In genomic region chr11:19777032-19777341, GRCh38 we compare ENCODE assay signal across 9 cellular contexts.
DNase-seq lines count a peak whose midpoint lies in the region; ATAC-seq and TF ChIP-seq lines count a peak whose summit lies in the region.
"Had no signal": no experiment of that assay in that cellular context is flagged by ENCODE, and none has a peak within 500 bp of the region (broad histone marks: within the 10 kb centered on the region; RNA-seq: fewer than 3 reads in every experiment).

No MANE protein-coding gene starts in this region.

- H3K4me1 Mint-ChIP-seq in Calu3 (ENCODE audit: low read depth, unreplicated experiment) (peaks cover 38% of the 10 kb centered on the region), progenitor cell of endocrine pancreas (ENCODE audit: low read depth) (peaks cover 39% of the 10 kb centered on the region)

- peak; percentile 47 for DNase-seq in Calu3
- DNase-seq in NCI-H146 (lab: John Stamatoyannopoulos, UW), result peak; percentile 71
- DNase-seq in fibroblast of the aortic adventitia (ENCODE audit: low read depth), result no peak
- peak; percentile 32 for DNase-seq in progenitor cell of endocrine pancreas (ENCODE audit: low spot score, unreplicated experiment)
- no peak for DNase-seq in posterior vena cava (ENCODE audit: low spot score)
- DNase-seq in Ammon's horn (ENCODE audit: low spot score), result no peak

- H3K4me3 Mint-ChIP-seq in Calu3 (ENCODE audit: low read depth, unreplicated experiment) (peak overlapping the region; percentile 72), progenitor cell of endocrine pancreas (ENCODE audit: low read depth) (peak overlapping the region; percentile 82)

- TF ChIP-seq CTCF in Calu3 (IDR thresholded peaks at IDR 0.05; ENCODE audit: unreplicated experiment) (no peak), fibroblast of the aortic adventitia (IDR thresholded peaks at IDR 0.05; ENCODE audit: insufficient read depth, low read length) (no peak), progenitor cell of endocrine pancreas (IDR thresholded peaks at IDR 0.05; ENCODE audit: unreplicated experiment) (no peak)

- H3K27me3 Mint-ChIP-seq in Calu3 (ENCODE audit: unreplicated experiment) (no peaks in the 10 kb centered on the region), progenitor cell of endocrine pancreas (peaks cover 17% of the 10 kb centered on the region)

- no peaks in the 10 kb centered on the region for H3K9me3 Mint-ChIP-seq in Calu3 (ENCODE audit: low read depth, unreplicated experiment)
- no peaks in the 10 kb centered on the region for H3K9me3 Mint-ChIP-seq in progenitor cell of endocrine pancreas (ENCODE audit: low read depth)
- H3K9me3 Mint-ChIP-seq: central memory CD8-positive, alpha-beta T cell had no signal

- intact Hi-C loops in Calu3 (cut with micrococcal nuclease; ENCODE audit: unreplicated experiment) (loop anchor here (2.0 kb wide), 1 partner anchor 24 kb away; no protein-coding TSS in a partner anchor), posterior vena cava (cut with DNase I) (no loop called here)

- ATAC-seq in GM21423 (IDR thresholded peaks at IDR 0.05; ENCODE audit: unreplicated experiment), result peak; percentile 26
- ATAC-seq in activated CD4-positive, CD25-positive, alpha-beta regulatory T cell treated with anti-CD3 and anti-CD28 coated beads, Interleukin-2, amount 50 U/mL, for 24 hours, result no peak

- peaks cover 24% of the 10 kb centered on the region for H3K36me3 Mint-ChIP-seq in Calu3 (ENCODE audit: insufficient read depth, unreplicated experiment)
- H3K36me3 Mint-ChIP-seq in progenitor cell of endocrine pancreas (ENCODE audit: insufficient read depth), result peaks cover under 1% of the 10 kb centered on the region

- H3K4me3 ChIP-seq in fibroblast of the aortic adventitia (ENCODE audit: low read depth, low read length), result peak overlapping the region; percentile 63

- CTCF ChIA-PET in Calu3 (lab: Charles Lee), result interaction anchor here (0.6 to 1.0 kb wide), 3 partner anchors 10 to 79 kb away, joined by 3 to 4 read pairs (median 4); no protein-coding TSS in a partner anchor

- no TSS peak for BruUV-seq in Calu3 (replicated peaks; lab: Mats Ljungman, UMichigan)

- H3K27ac Mint-ChIP-seq in Calu3 (ENCODE audit: unreplicated experiment) (no peak overlapping the region), progenitor cell of endocrine pancreas (no peak overlapping the region)

Comparison
In these comparisons a context has a peak if more than half of its experiments do, and no peak if none do; other contexts are left out.
1. DNase-seq: peak in Calu3 (single experiment), NCI-H146 (single experiment) and progenitor cell of endocrine pancreas (single experiment); none in fibroblast of the aortic adventitia (single experiment), posterior vena cava (single experiment) and Ammon's horn (single experiment).